Comparison of ENCODE assay signal across 8 cellular contexts in genomic region chr12:104455594-104456416, GRCh38.
DNase-seq lines count a peak whose midpoint lies in the region; TF ChIP-seq lines count a peak whose summit lies in the region.

No MANE protein-coding gene starts in this region.

- H3K36me3 ChIP-seq in BLaER1 (no peaks in the 10 kb centered on the region), MM.1S (replicated peaks; ENCODE audit: insufficient read depth, low read length) (no peaks in the 10 kb centered on the region), duodenal mucosa (ENCODE audit: control insufficient read depth in 1 of 2, insufficient read depth in 2 of 2, low read length in 2 of 2) (no peaks in the 10 kb centered on the region)

- H3K9ac ChIP-seq in BLaER1 (peak overlapping the region; percentile 94), MM.1S (ENCODE audit: low read length) (peak overlapping the region; percentile 81; the same call in 1 of the 2 replicates), duodenal mucosa (ENCODE audit: low read depth in 1 of 2, low read length in 2 of 2) (peak overlapping the region; percentile 51 to 69)

- H4K20me1 ChIP-seq in BLaER1 = peaks cover 39% of the 10 kb centered on the region
- no peaks in the 10 kb centered on the region for H4K20me1 ChIP-seq in MM.1S (ENCODE audit: insufficient read depth, low read length)

- H3K27ac ChIP-seq in BLaER1 (peak overlapping the region; percentile 96), MM.1S (ENCODE audit: low read length) (no peak overlapping the region), duodenal mucosa (ENCODE audit: low read depth, low read length) (no peak overlapping the region)

- H3K4me1 Mint-ChIP-seq in nephron = peaks cover 18% of the 10 kb centered on the region

- H3F3A ChIP-seq in MM.1S (ENCODE audit: insufficient read depth, low read length) = peaks cover 25% of the 10 kb centered on the region

- H2AFZ ChIP-seq in MM.1S (ENCODE audit: low read length) = peak overlapping the region; percentile 79

- H3K27me3 ChIP-seq in BLaER1 = no peaks in the 10 kb centered on the region
- H3K27me3 ChIP-seq in MM.1S (replicated peaks; ENCODE audit: insufficient read depth, low read length) = no peaks in the 10 kb centered on the region
- peaks cover 0 to 20% of the 10 kb centered on the region in 2 donors for H3K27me3 ChIP-seq in duodenal mucosa (ENCODE audit: control insufficient read depth in 1 of 2, insufficient read depth in 2 of 2, low read length in 2 of 2)

- peak overlapping the region; percentile 95 for H3K4me2 ChIP-seq in BLaER1
- peak overlapping the region; percentile 87 for H3K4me2 ChIP-seq in MM.1S (ENCODE audit: low read depth, low read length)

- no peaks in the 10 kb centered on the region for H3K9me2 ChIP-seq in MM.1S (replicated peaks; ENCODE audit: insufficient read depth, low read length)

- peak overlapping the region; percentile 98 for H3K4me3 ChIP-seq in BLaER1
- peak overlapping the region; percentile 91 for H3K4me3 ChIP-seq in MM.1S (ENCODE audit: low read length)
- H3K4me3 ChIP-seq in duodenal mucosa (ENCODE audit: low read depth in 1 of 2, low read length in 2 of 2) = peak overlapping the region; percentile 85 to 88

- H3K27me3 Mint-ChIP-seq in nephron (ENCODE audit: low read depth) = peaks cover 23% of the 10 kb centered on the region

- peaks cover 4% of the 10 kb centered on the region for H3K9me3 ChIP-seq in BLaER1
- no peaks in the 10 kb centered on the region for H3K9me3 ChIP-seq in MM.1S (replicated peaks; ENCODE audit: insufficient read depth, low read length)
- H3K9me3 ChIP-seq in duodenal mucosa (ENCODE audit: control insufficient read depth in 1 of 2, low read length in 2 of 2) = peaks cover 0 to 2% of the 10 kb centered on the region in 2 donors

- no peaks in the 10 kb centered on the region for H3K36me3 Mint-ChIP-seq in nephron (ENCODE audit: low read depth)

- DNase-seq in MM.1S (no peak), NCI-H2196 treated with DMSO at 0.1 percent for 48 hours (lab: John Stamatoyannopoulos, UW; ENCODE audit: unreplicated experiment) (no peak), NCI-H2196 (lab: John Stamatoyannopoulos, UW; ENCODE audit: unreplicated experiment) (no peak), NCI-H2081 (lab: John Stamatoyannopoulos, UW) (no peak), middle frontal gyrus (ENCODE audit: extremely low spot score, low spot score) (no peak)

- peaks cover 2% of the 10 kb centered on the region for H3K9me3 Mint-ChIP-seq in nephron

- H3K4me1 ChIP-seq in BLaER1 (peaks cover 27% of the 10 kb centered on the region), MM.1S (ENCODE audit: low read length) (peaks cover 14% of the 10 kb centered on the region), duodenal mucosa (ENCODE audit: control insufficient read depth in 1 of 2, insufficient read depth in 2 of 2, low read length in 2 of 2) (peaks cover under 1 to 13% of the 10 kb centered on the region in 2 donors)

- H3K79me2 ChIP-seq in MM.1S (ENCODE audit: low read length) = peaks cover 38% of the 10 kb centered on the region

- H3K4me3 Mint-ChIP-seq in nephron = peak overlapping the region; percentile 94 to 99 (median 98)

- TF ChIP-seq CTCF in MM.1S (IDR thresholded peaks at IDR 0.05; ENCODE audit: low read length) (no peak), nephron (IDR thresholded peaks at IDR 0.05; ENCODE audit: unreplicated experiment in 3 of 3) (no peak)

- peak overlapping the region; percentile 37 to 77 (median 76) for H3K27ac Mint-ChIP-seq in nephron
